In the genomic region with DNA sequence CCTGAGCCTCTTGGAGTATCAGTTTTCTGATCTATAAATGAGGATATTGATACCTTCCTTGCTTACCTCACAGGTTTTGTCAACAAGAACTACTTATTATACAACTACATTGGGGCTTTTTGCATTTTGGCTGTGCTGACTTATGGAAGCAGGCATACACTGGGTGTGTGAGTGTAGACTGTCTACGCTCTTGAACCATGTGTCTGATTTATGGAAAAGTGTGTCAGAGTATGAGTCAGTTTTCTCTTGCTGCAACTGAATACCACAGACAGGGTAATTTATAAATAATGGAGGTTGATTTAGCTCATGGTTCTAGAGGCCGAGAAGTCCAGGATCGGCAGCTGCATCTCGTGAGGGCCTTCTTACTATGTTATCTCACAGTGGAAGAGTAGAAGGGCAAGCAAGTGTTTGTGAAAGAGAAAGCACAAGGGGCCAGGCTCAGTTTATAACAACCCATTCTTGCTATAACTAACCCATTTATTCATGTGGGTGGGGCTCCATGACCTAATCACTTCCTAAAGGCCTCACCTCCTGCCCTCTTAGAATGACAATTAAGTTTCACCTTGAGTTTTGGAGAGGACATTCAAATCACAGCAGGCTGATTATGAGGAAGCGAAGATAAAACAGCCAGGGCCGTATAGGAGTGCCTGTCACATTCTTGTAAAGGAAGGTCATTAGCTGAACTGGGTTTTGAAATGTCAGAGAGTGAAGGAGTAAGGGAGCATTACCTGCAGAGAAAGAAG, we compare ENCODE assay signal across 10 cellular contexts. TPM values are rescaled to one million over a fixed set of nuclear protein-coding genes. Genes with fewer than 3 reads are reported as not detected.
A peak's percentile ranks its signal among the peaks of the same experiment; 100 is the strongest.
DNase-seq lines count a peak whose midpoint lies in the region; ATAC-seq lines count a peak whose summit lies in the region.
"Had no signal": no experiment of that assay in that cellular context is flagged by ENCODE, and none has a peak within 500 bp of the region (broad histone marks: within the 10 kb centered on the region; RNA-seq: fewer than 3 reads in every experiment).

No MANE protein-coding gene starts in this region.

- peaks cover 3% of the 10 kb centered on the region for H3K27me3 Mint-ChIP-seq in activated T-cell treated with anti-CD3 and anti-CD28 coated beads, Interleukin-2, amount 50 U/mL, for 24 hours
- H3K27me3 Mint-ChIP-seq in naive B cell = no peaks in the 10 kb centered on the region

- H3K27ac Mint-ChIP-seq in activated T-cell treated with anti-CD3 and anti-CD28 coated beads, Interleukin-2, amount 50 U/mL, for 24 hours = peak overlapping the region; percentile 26
- H3K27ac Mint-ChIP-seq in naive B cell = peak overlapping the region in 5 of 6 donors; percentile 22 to 92 (median 76)

- H3K9me3 Mint-ChIP-seq in activated T-cell treated with anti-CD3 and anti-CD28 coated beads, Interleukin-2, amount 50 U/mL, for 24 hours = no peaks in the 10 kb centered on the region
- H3K9me3 Mint-ChIP-seq in naive B cell = no peaks in the 10 kb centered on the region

- ATAC-seq in GM21526 (IDR thresholded peaks at IDR 0.05; ENCODE audit: low FRiP score, unreplicated experiment) (peak; percentile 59), HG03342 (IDR thresholded peaks at IDR 0.05; ENCODE audit: unreplicated experiment) (peak; percentile 56), naive B cell (ENCODE audit: low read depth in 2 of 2) (peak; percentile 65 to 74)
- ATAC-seq: Panc1 had no signal

- H3K4me3 Mint-ChIP-seq in activated T-cell treated with anti-CD3 and anti-CD28 coated beads, Interleukin-2, amount 50 U/mL, for 24 hours = no peak overlapping the region
- H3K4me3 Mint-ChIP-seq in naive B cell = peak overlapping the region in 6 of 8 donors; percentile 1 to 89 (median 27)

- H3K36me3 Mint-ChIP-seq in activated T-cell treated with anti-CD3 and anti-CD28 coated beads, Interleukin-2, amount 50 U/mL, for 24 hours (ENCODE audit: low read depth) = no peaks in the 10 kb centered on the region
- H3K36me3 Mint-ChIP-seq in naive B cell = no peaks in the 10 kb centered on the region

- DNase-seq in activated T-cell treated with anti-CD3 and anti-CD28 coated beads, Interleukin-2, amount 50 U/mL, for 24 hours = no peak
- no peak for DNase-seq in activated T-cell treated with anti-CD3 and anti-CD28 coated beads, Interleukin-2, amount 50 U/mL, for 1 hour
- no peak for DNase-seq in naive B cell
- DNase-seq in NCI-H2196 treated with DMSO at 0.1 percent for 48 hours (lab: John Stamatoyannopoulos, UW; ENCODE audit: unreplicated experiment) = no peak
- DNase-seq in foreskin melanocyte = no peak
- no peak for DNase-seq in activated effector memory CD4-positive, alpha-beta T cell treated with Interleukin-2 at 50 U/mL for 16 hours

- H3K4me1 Mint-ChIP-seq in activated T-cell treated with anti-CD3 and anti-CD28 coated beads, Interleukin-2, amount 50 U/mL, for 24 hours (ENCODE audit: low read depth) = peaks cover 30% of the 10 kb centered on the region
- H3K4me1 Mint-ChIP-seq in naive B cell = peaks cover 20 to 49% (median 20%) of the 10 kb centered on the region in 3 donors

RNA-seq across cellular contexts. Expression of gene GPR31, which starts 6.8 kb away (rescaled TPM):
- not detected for polyA plus RNA-seq in naive B cell (ENCODE audit: low read depth in 6 of 6)
- polyA plus RNA-seq: endothelial cell of umbilical vein had no signal

RNA-seq across cellular contexts. Expression of gene CCR6, which starts 28.1 kb away (rescaled TPM):
- polyA plus RNA-seq in naive B cell (ENCODE audit: low read depth in 6 of 6) = 100 to 1,000 TPM in 5 of 6 donors, 10 to 100 TPM in 1; 97.4 to 205 (median 126) TPM
- polyA plus RNA-seq: endothelial cell of umbilical vein had no signal
